20 cellular contexts compared by ENCODE assay signal in genomic region chr1:100213141-100213540, GRCh38. TPM values are rescaled to one million over a fixed set of nuclear protein-coding genes. Genes with fewer than 3 reads are reported as not detected.
DNase-seq lines count a peak whose midpoint lies in the region; ATAC-seq, FAIRE-seq and TF ChIP-seq lines count a peak whose summit lies in the region.
"Had no signal": no experiment of that assay in that cellular context is flagged by ENCODE, and none has a peak within 500 bp of the region (broad histone marks: within the 10 kb centered on the region; RNA-seq: fewer than 3 reads in every experiment).

No MANE protein-coding gene starts in this region.

- TF ChIP-seq POLR2A in HepG2 (IDR thresholded peaks at IDR 0.05; ENCODE audit: insufficient read depth in 1 of 2, low read depth in 2 of 2, low read length in 2 of 2) = no peak
- no peak for TF ChIP-seq POLR2A in gastrocnemius medialis (IDR thresholded peaks at IDR 0.05)

- intact Hi-C loops in Panc1 (cut with micrococcal nuclease; ENCODE audit: unreplicated experiment) (no loop called here), HepG2 (cut with micrococcal nuclease; ENCODE audit: unreplicated experiment) (no loop called here), upper lobe of right lung (cut with DNase I) (no loop called here), gastrocnemius medialis (cut with DNase I; ENCODE audit: low total_unique reads) (no loop called here)

- H3K36me3 ChIP-seq in GM23338 (ENCODE audit: insufficient read depth) (peaks cover 16% of the 10 kb centered on the region; the same call in 1 of the 2 replicates), Panc1 (ENCODE audit: control insufficient read depth, insufficient read depth, low read length) (no peaks in the 10 kb centered on the region; the same call in 1 of the 2 replicates), HepG2 (replicated peaks in 1 of 2; ENCODE audit: control insufficient read depth in 1 of 2, insufficient read depth in 2 of 2, low read length in 2 of 2) (peaks cover 5 to 41% of the 10 kb centered on the region in 2 experiments; a peak in 4 of 5 replicates), upper lobe of right lung (peaks cover 89% of the 10 kb centered on the region), gastrocnemius medialis (peaks cover 2 to 52% of the 10 kb centered on the region in 2 donors)

- TF ChIP-seq EP300 in HepG2 (IDR thresholded peaks at IDR 0.05; ENCODE audit: low read depth in 2 of 2, low read length in 2 of 2) = no peak
- no peak for TF ChIP-seq EP300 in HepG2 (CRISPR knock-in tag; IDR thresholded peaks at IDR 0.05; ENCODE audit: borderline replicate concordance)

- no peak overlapping the region for H3K4me3 Mint-ChIP-seq in GM23338
- no peak overlapping the region for H3K4me3 Mint-ChIP-seq in activated T-helper 17 cell treated with anti-CD3 and anti-CD28 coated beads, Interleukin-2, amount 50 U/mL, for 72 hours
- H3K4me3 Mint-ChIP-seq: CD4-positive, CD25-positive, alpha-beta regulatory T cell; CD8-positive, alpha-beta memory T cell had no signal

- H3K9me2 ChIP-seq in GM23338 (ENCODE audit: insufficient read depth) = no peaks in the 10 kb centered on the region

- FAIRE-seq in HepG2 (lab: Jason Lieb, UNC) = no peak
- FAIRE-seq: GM12878, H1 had no signal

- no peak overlapping the region for H3K4me3 ChIP-seq in GM23338
- no peak overlapping the region for H3K4me3 ChIP-seq in Panc1 (ENCODE audit: low read depth in 2 of 2, low read length in 2 of 2)
- H3K4me3 ChIP-seq in HepG2 (replicated peaks in 1 of 3; ENCODE audit: insufficient read depth in 1 of 3, low read depth in 2 of 3, low read length in 3 of 3) = no peak overlapping the region
- H3K4me3 ChIP-seq in upper lobe of right lung = no peak overlapping the region
- H3K4me3 ChIP-seq in gastrocnemius medialis = no peak overlapping the region
- H3K4me3 ChIP-seq: GM12878, HAP-1 had no signal

- H4K20me1 ChIP-seq in GM23338 (replicated peaks; ENCODE audit: insufficient read depth) (no peaks in the 10 kb centered on the region; the same call in 1 of the 2 replicates), HepG2 (ENCODE audit: insufficient read depth, low read length) (no peaks in the 10 kb centered on the region)

- H3K4me1 ChIP-seq in GM23338 (ENCODE audit: insufficient read depth) (no peaks in the 10 kb centered on the region), Panc1 (ENCODE audit: control insufficient read depth, insufficient read depth, low read length) (no peaks in the 10 kb centered on the region), HepG2 (ENCODE audit: insufficient read depth, low read length) (no peaks in the 10 kb centered on the region), upper lobe of right lung (no peaks in the 10 kb centered on the region), gastrocnemius medialis (peaks cover 3 to 7% of the 10 kb centered on the region in 2 donors)
- H3K4me1 ChIP-seq: BE2C, HAP-1 had no signal

- H3K9ac ChIP-seq in HepG2 (ENCODE audit: insufficient read depth, low read depth, low read length) = no peak overlapping the region

- WGBS in HepG2 (ENCODE audit: low lambda C conversion rate) = 97% methylated on average over 18 of the region's 37 CpGs

- ATAC-seq in GM23338 (peak; percentile 74), Panc1 (no peak), HepG2 (no peak), upper lobe of right lung (peak; percentile 45), gastrocnemius medialis (no peak)
- ATAC-seq in activated T-helper 17 cell treated with anti-CD3 and anti-CD28 coated beads, Interleukin-2, amount 50 U/mL, for 72 hours (replicated peaks) = no peak
- ATAC-seq: GM12878 had no signal

- H3K4me2 ChIP-seq in GM23338 (no peak overlapping the region), HepG2 (ENCODE audit: low read depth, low read length) (no peak overlapping the region)

- no peaks in the 10 kb centered on the region for H3K9me3 ChIP-seq in Panc1 (ENCODE audit: control insufficient read depth, insufficient read depth, low read depth, low read length)
- no peaks in the 10 kb centered on the region for H3K9me3 ChIP-seq in HepG2 (ENCODE audit: low read length)
- no peaks in the 10 kb centered on the region for H3K9me3 ChIP-seq in upper lobe of right lung
- no peaks in the 10 kb centered on the region for H3K9me3 ChIP-seq in gastrocnemius medialis
- H3K9me3 ChIP-seq: BE2C, HAP-1 had no signal

- no peaks in the 10 kb centered on the region for H3K79me2 ChIP-seq in GM23338 (replicated peaks; ENCODE audit: insufficient read depth)
- H3K79me2 ChIP-seq in HepG2 (ENCODE audit: insufficient read depth, low read length) = no peaks in the 10 kb centered on the region

- TF ChIP-seq CTCF in GM23338 (conservative IDR thresholded peaks at IDR 0.05; ENCODE audit: low read depth in 2 of 2) (no peak), Panc1 (IDR thresholded peaks at IDR 0.05) (no peak), HepG2 (CRISPR knock-in tag; IDR thresholded peaks at IDR 0.05) (no peak), upper lobe of right lung (IDR thresholded peaks at IDR 0.05) (no peak), gastrocnemius medialis (IDR thresholded peaks at IDR 0.05 in 4 of 5, conservative IDR thresholded peaks at IDR 0.05 in 1 of 5) (no peak)

- POLR2A ChIA-PET in Panc1 (lab: Charles Lee) (no interaction called here), HepG2 (lab: Yijun Ruan, JAX) (no interaction called here)

- no peaks in the 10 kb centered on the region for H3K27me3 Mint-ChIP-seq in GM23338 (ENCODE audit: insufficient read depth, low read depth, poor library complexity)
- H3K27me3 Mint-ChIP-seq in activated T-helper 17 cell treated with anti-CD3 and anti-CD28 coated beads, Interleukin-2, amount 50 U/mL, for 72 hours = no peaks in the 10 kb centered on the region
- H3K27me3 Mint-ChIP-seq: CD4-positive, CD25-positive, alpha-beta regulatory T cell; CD8-positive, alpha-beta memory T cell had no signal

- DNase-seq in GM23338 (ENCODE audit: low spot score) = peak; percentile 9
- DNase-seq in Panc1 (ENCODE audit: low read depth, low spot score) = no peak
- DNase-seq in HepG2 (ENCODE audit: low spot score) = no peak
- DNase-seq in upper lobe of right lung = no peak
- no peak for DNase-seq in midbrain (lab: John Stamatoyannopoulos, UW)
- no peak for DNase-seq in gastrocnemius medialis
- DNase-seq: BE2C; C1 segment of cervical spinal cord; CD4-positive, CD25-positive, alpha-beta regulatory T cell; CD8-positive, alpha-beta memory T cell; COR-L47; DMS 273 treated with DMSO at 0.1 percent for 48 hours; DMS53; DND-41; EL had no signal

- H3K4me1 Mint-ChIP-seq in GM23338 = no peaks in the 10 kb centered on the region
- no peaks in the 10 kb centered on the region for H3K4me1 Mint-ChIP-seq in activated T-helper 17 cell treated with anti-CD3 and anti-CD28 coated beads, Interleukin-2, amount 50 U/mL, for 72 hours
- H3K4me1 Mint-ChIP-seq: CD8-positive, alpha-beta memory T cell had no signal

- no peaks in the 10 kb centered on the region; the same call in 2 of the 3 replicates for H3K9me3 Mint-ChIP-seq in GM23338
- H3K9me3 Mint-ChIP-seq in activated T-helper 17 cell treated with anti-CD3 and anti-CD28 coated beads, Interleukin-2, amount 50 U/mL, for 72 hours = no peaks in the 10 kb centered on the region
- H3K9me3 Mint-ChIP-seq: CD4-positive, CD25-positive, alpha-beta regulatory T cell; CD8-positive, alpha-beta memory T cell had no signal

- CTCF ChIA-PET in Panc1 (lab: Charles Lee) = no interaction called here
- CTCF ChIA-PET in HepG2 (lab: Yijun Ruan, JAX; ENCODE audit: low intra/inter-chr PET ratio, low total read pairs) = no interaction called here

- peaks cover 56% of the 10 kb centered on the region for H3K36me3 Mint-ChIP-seq in GM23338 (ENCODE audit: low read depth)
- peaks cover 88% of the 10 kb centered on the region for H3K36me3 Mint-ChIP-seq in activated T-helper 17 cell treated with anti-CD3 and anti-CD28 coated beads, Interleukin-2, amount 50 U/mL, for 72 hours (ENCODE audit: low read depth)

- in situ Hi-C loops in Panc1 (cut with HindIII; ENCODE audit: low pct_unique_long_range_greater_than_20kb, low sequenced_read_pairs) = no loop called here
- in situ Hi-C loops in HepG2 (cut with HindIII; ENCODE audit: extremely low pct_ligation_motif_present, low pct_unique_long_range_greater_than_20kb) = no loop called here
- in situ Hi-C loops in gastrocnemius medialis (cut with MboI; ENCODE audit: low sequenced_read_pairs in 4 of 4) = no loop called here

- TF ChIP-seq RAD21 in HepG2 (CRISPR knock-in tag; IDR thresholded peaks at IDR 0.05) = no peak

- no peak overlapping the region for H3K27ac Mint-ChIP-seq in GM23338
- no peak overlapping the region for H3K27ac Mint-ChIP-seq in activated T-helper 17 cell treated with anti-CD3 and anti-CD28 coated beads, Interleukin-2, amount 50 U/mL, for 72 hours
- H3K27ac Mint-ChIP-seq: CD4-positive, CD25-positive, alpha-beta regulatory T cell had no signal

- no peak overlapping the region for H3K27ac ChIP-seq in GM23338 (ENCODE audit: low read depth)
- no peak overlapping the region for H3K27ac ChIP-seq in Panc1 (ENCODE audit: low read length)
- no peak overlapping the region for H3K27ac ChIP-seq in HepG2 (ENCODE audit: extremely low read length, insufficient read depth, low read length)
- no peak overlapping the region for H3K27ac ChIP-seq in upper lobe of right lung
- H3K27ac ChIP-seq in gastrocnemius medialis = no peak overlapping the region

- H3K27me3 ChIP-seq in GM23338 (ENCODE audit: insufficient read depth) = no peaks in the 10 kb centered on the region
- no peaks in the 10 kb centered on the region for H3K27me3 ChIP-seq in Panc1 (ENCODE audit: control insufficient read depth, insufficient read depth, low read length)
- no peaks in the 10 kb centered on the region for H3K27me3 ChIP-seq in HepG2 (ENCODE audit: control insufficient read depth in 1 of 2, insufficient read depth in 2 of 2, low read length in 2 of 2)
- H3K27me3 ChIP-seq in upper lobe of right lung = no peaks in the 10 kb centered on the region
- H3K27me3 ChIP-seq in gastrocnemius medialis = no peaks in the 10 kb centered on the region
- H3K27me3 ChIP-seq: BE2C had no signal

- TSS peak; percentile 54 for BruUV-seq in Panc1 (replicated peaks; lab: Mats Ljungman, UMichigan)
- BruUV-seq in HepG2 (replicated peaks; lab: Mats Ljungman, UMichigan) = no TSS peak

- H3F3A ChIP-seq in GM23338 (replicated peaks; ENCODE audit: low read depth) = no peaks in the 10 kb centered on the region

- H2AFZ ChIP-seq in GM23338 (no peak overlapping the region), HepG2 (ENCODE audit: low read length) (no peak overlapping the region)

RNA-seq across cellular contexts. Expression of gene LRRC39, which starts 35.1 kb away (rescaled TPM):
- 0.87 TPM in 1 of 2 replicates, not detected in the other for total RNA-seq in GM23338 (2014; rRNA removed; shearing (Covaris generic))
- polyA plus RNA-seq in GM23338 (2016; fragmentation: Nextera tagmentation; extraction: Ambion mirVana) = 0.35 and 0.48 TPM in 2 replicates
- 0.26 TPM for total RNA-seq in Panc1 (2021; ENCODE audit: unreplicated experiment)
- polyA plus RNA-seq in Panc1 (2012; ENCODE audit: insufficient read length) = 0.17 TPM
- total RNA-seq in HepG2 (2016; rRNA removed; fragmentation: Illumina TruSeq; extraction: Trizol) = 0.07 TPM in 1 of 2 replicates, not detected in the other
- total RNA-seq in HepG2 (2016; cell fraction: cytosol; rRNA removed; fragmentation: Illumina TruSeq; extraction: Trizol; ENCODE audit: low read depth) = 0.26 and 0.30 TPM in 2 replicates
- 0.19 TPM in 1 of 2 replicates, not detected in the other for total RNA-seq in HepG2 (2016; cell fraction: insoluble cytoplasmic fraction; rRNA removed; fragmentation: Illumina TruSeq; extraction: Trizol)
- 0.22 TPM in 1 of 2 replicates, not detected in the other for total RNA-seq in HepG2 (2016; cell fraction: membrane; rRNA removed; fragmentation: Illumina TruSeq; extraction: Trizol)
- total RNA-seq in HepG2 (2016; cell fraction: nucleus; rRNA removed; fragmentation: Illumina TruSeq; extraction: Trizol) = 0.19 TPM in 1 of 2 replicates, not detected in the other
- 0.32 and 0.46 TPM in 2 replicates for polyA plus RNA-seq in HepG2 (2011; rRNA removed)
- 0.04 and 0.08 TPM in 2 replicates for polyA plus RNA-seq in HepG2 (2011; cell fraction: cytosol; rRNA removed)
- polyA plus RNA-seq in HepG2 (2011; cell fraction: nucleus; rRNA removed) = 0.82 and 1.2 TPM in 2 replicates
- polyA plus RNA-seq in HepG2 (2012) = 0.24 and 0.29 TPM in 2 replicates
- not detected in 2 replicates for polyA plus RNA-seq in HepG2 (2016; cell fraction: cytosol; fragmentation: Illumina TruSeq; extraction: Trizol; ENCODE audit: low read depth)
- not detected in 2 replicates for polyA plus RNA-seq in HepG2 (2016; cell fraction: insoluble cytoplasmic fraction; fragmentation: Illumina TruSeq; extraction: Trizol; ENCODE audit: low read depth)
- not detected in 2 replicates for polyA plus RNA-seq in HepG2 (2016; cell fraction: membrane; fragmentation: Illumina TruSeq; extraction: Trizol; ENCODE audit: low read depth)
- polyA plus RNA-seq in HepG2 (2016; cell fraction: nucleus; fragmentation: Illumina TruSeq; extraction: Trizol; ENCODE audit: insufficient read depth, low read depth) = 0.79 and 1.3 TPM in 2 replicates
- not detected in 2 replicates for polyA minus RNA-seq in HepG2 (2011; rRNA and poly(A)+ RNA removed; ENCODE audit: low replicate concordance)
- polyA minus RNA-seq in HepG2 (2011; cell fraction: cytosol; rRNA and poly(A)+ RNA removed) = not detected in 2 replicates
- 0.64 and 0.99 TPM in 2 replicates for polyA minus RNA-seq in HepG2 (2011; cell fraction: nucleus; rRNA and poly(A)+ RNA removed)
- total RNA-seq in upper lobe of right lung = 0.58 TPM
- 1 to 10 TPM in 1 of 2 donors, under 1 TPM in 1; 0.82 to 1.0 TPM for total RNA-seq in activated T-helper 17 cell treated with anti-CD3 and anti-CD28 coated beads, Interleukin-2, amount 50 U/mL, for 72 hours
- 10 to 100 TPM; 23.4 to 73.2 (median 42.1) TPM for total RNA-seq in gastrocnemius medialis
- total RNA-seq: A172 had no signal
- polyA plus RNA-seq: CD4-positive, CD25-positive, alpha-beta regulatory T cell; CD8-positive, alpha-beta memory T cell had no signal

RNA-seq across cellular contexts. Expression of gene DBT, which starts 36.5 kb away (rescaled TPM):
- total RNA-seq in GM23338 (2014; rRNA removed; shearing (Covaris generic)) = 13.6 and 14.7 TPM in 2 replicates
- 6.8 and 8.1 TPM in 2 replicates for polyA plus RNA-seq in GM23338 (2016; fragmentation: Nextera tagmentation; extraction: Ambion mirVana)
- 5.2 TPM for total RNA-seq in Panc1 (2021; ENCODE audit: unreplicated experiment)
- 1.2 TPM for polyA plus RNA-seq in Panc1 (2012; ENCODE audit: insufficient read length)
- 10.2 and 15.8 TPM in 2 replicates for total RNA-seq in HepG2 (2016; rRNA removed; fragmentation: Illumina TruSeq; extraction: Trizol)
- total RNA-seq in HepG2 (2016; cell fraction: cytosol; rRNA removed; fragmentation: Illumina TruSeq; extraction: Trizol; ENCODE audit: low read depth) = 1.3 and 1.4 TPM in 2 replicates
- total RNA-seq in HepG2 (2016; cell fraction: insoluble cytoplasmic fraction; rRNA removed; fragmentation: Illumina TruSeq; extraction: Trizol) = 9.3 and 15.0 TPM in 2 replicates
- 1.9 and 3.0 TPM in 2 replicates for total RNA-seq in HepG2 (2016; cell fraction: membrane; rRNA removed; fragmentation: Illumina TruSeq; extraction: Trizol)
- total RNA-seq in HepG2 (2016; cell fraction: nucleus; rRNA removed; fragmentation: Illumina TruSeq; extraction: Trizol) = 10.4 and 13.2 TPM in 2 replicates
- 3.3 and 4.2 TPM in 2 replicates for polyA plus RNA-seq in HepG2 (2011; rRNA removed)
- polyA plus RNA-seq in HepG2 (2011; cell fraction: cytosol; rRNA removed) = 1.3 and 2.1 TPM in 2 replicates
- 1.00 and 1.3 TPM in 2 replicates for polyA plus RNA-seq in HepG2 (2011; cell fraction: nucleus; rRNA removed)
- polyA plus RNA-seq in HepG2 (2012) = 5.7 and 8.7 TPM in 2 replicates
- polyA plus RNA-seq in HepG2 (2016; cell fraction: cytosol; fragmentation: Illumina TruSeq; extraction: Trizol; ENCODE audit: low read depth) = 0.31 and 0.46 TPM in 2 replicates
- 6.5 and 7.6 TPM in 2 replicates for polyA plus RNA-seq in HepG2 (2016; cell fraction: insoluble cytoplasmic fraction; fragmentation: Illumina TruSeq; extraction: Trizol; ENCODE audit: low read depth)
- polyA plus RNA-seq in HepG2 (2016; cell fraction: membrane; fragmentation: Illumina TruSeq; extraction: Trizol; ENCODE audit: low read depth) = 1.00 and 1.1 TPM in 2 replicates
- 5.0 TPM in 2 replicates for polyA plus RNA-seq in HepG2 (2016; cell fraction: nucleus; fragmentation: Illumina TruSeq; extraction: Trizol; ENCODE audit: insufficient read depth, low read depth)
- polyA minus RNA-seq in HepG2 (2011; rRNA and poly(A)+ RNA removed; ENCODE audit: low replicate concordance) = 4.5 and 5.8 TPM in 2 replicates
- polyA minus RNA-seq in HepG2 (2011; cell fraction: cytosol; rRNA and poly(A)+ RNA removed) = 2.6 and 2.7 TPM in 2 replicates
- 16.3 and 16.9 TPM in 2 replicates for polyA minus RNA-seq in HepG2 (2011; cell fraction: nucleus; rRNA and poly(A)+ RNA removed)
- total RNA-seq in upper lobe of right lung = 15.7 TPM
- total RNA-seq in activated T-helper 17 cell treated with anti-CD3 and anti-CD28 coated beads, Interleukin-2, amount 50 U/mL, for 72 hours = 10 to 100 TPM; 12.3 to 12.6 TPM
- total RNA-seq in gastrocnemius medialis = 10 to 100 TPM in 1 of 4 donors, 1 to 10 TPM in 3; 7.6 to 11.3 (median 9.6) TPM

RNA-seq across cellular contexts. Expression of gene RTCA, which starts 52.9 kb away (rescaled TPM):
- total RNA-seq in GM23338 (2014; rRNA removed; shearing (Covaris generic)) = 27.5 and 36.6 TPM in 2 replicates
- polyA plus RNA-seq in GM23338 (2016; fragmentation: Nextera tagmentation; extraction: Ambion mirVana) (34.9 and 36.6 TPM in 2 replicates), HepG2 (2011; rRNA removed) (19.3 and 22.7 TPM in 2 replicates)
- total RNA-seq in Panc1 (2021; ENCODE audit: unreplicated experiment) (33.1 TPM), HepG2 (2016; rRNA removed; fragmentation: Illumina TruSeq; extraction: Trizol) (31.0 and 37.7 TPM in 2 replicates), upper lobe of right lung (27.7 TPM), gastrocnemius medialis (10 to 100 TPM; 22.3 to 32.8 (median 24.8) TPM)
- 19.5 TPM for polyA plus RNA-seq in Panc1 (2012; ENCODE audit: insufficient read length)
- total RNA-seq in HepG2 (2016; cell fraction: cytosol; rRNA removed; fragmentation: Illumina TruSeq; extraction: Trizol; ENCODE audit: low read depth) = 7.0 and 7.1 TPM in 2 replicates
- total RNA-seq in HepG2 (2016; cell fraction: insoluble cytoplasmic fraction; rRNA removed; fragmentation: Illumina TruSeq; extraction: Trizol) = 31.0 and 39.6 TPM in 2 replicates
- 21.0 and 21.2 TPM in 2 replicates for total RNA-seq in HepG2 (2016; cell fraction: membrane; rRNA removed; fragmentation: Illumina TruSeq; extraction: Trizol)
- 25.1 and 25.3 TPM in 2 replicates for total RNA-seq in HepG2 (2016; cell fraction: nucleus; rRNA removed; fragmentation: Illumina TruSeq; extraction: Trizol)
- 10.1 and 13.4 TPM in 2 replicates for polyA plus RNA-seq in HepG2 (2011; cell fraction: cytosol; rRNA removed)
- 7.0 and 9.6 TPM in 2 replicates for polyA plus RNA-seq in HepG2 (2011; cell fraction: nucleus; rRNA removed)
- 21.3 and 28.6 TPM in 2 replicates for polyA plus RNA-seq in HepG2 (2012)
- polyA plus RNA-seq in HepG2 (2016; cell fraction: cytosol; fragmentation: Illumina TruSeq; extraction: Trizol; ENCODE audit: low read depth) = 11.0 and 11.6 TPM in 2 replicates
- polyA plus RNA-seq in HepG2 (2016; cell fraction: insoluble cytoplasmic fraction; fragmentation: Illumina TruSeq; extraction: Trizol; ENCODE audit: low read depth) = 50.8 and 50.9 TPM in 2 replicates
- 21.7 and 22.9 TPM in 2 replicates for polyA plus RNA-seq in HepG2 (2016; cell fraction: membrane; fragmentation: Illumina TruSeq; extraction: Trizol; ENCODE audit: low read depth)
- 30.3 and 32.0 TPM in 2 replicates for polyA plus RNA-seq in HepG2 (2016; cell fraction: nucleus; fragmentation: Illumina TruSeq; extraction: Trizol; ENCODE audit: insufficient read depth, low read depth)
- polyA minus RNA-seq in HepG2 (2011; rRNA and poly(A)+ RNA removed; ENCODE audit: low replicate concordance) = 8.7 and 11.8 TPM in 2 replicates
- polyA minus RNA-seq in HepG2 (2011; cell fraction: cytosol; rRNA and poly(A)+ RNA removed) = 11.2 and 11.9 TPM in 2 replicates
- 31.8 TPM in 2 replicates for polyA minus RNA-seq in HepG2 (2011; cell fraction: nucleus; rRNA and poly(A)+ RNA removed)
- total RNA-seq in activated T-helper 17 cell treated with anti-CD3 and anti-CD28 coated beads, Interleukin-2, amount 50 U/mL, for 72 hours = 10 to 100 TPM; 48.3 to 57.7 TPM

Comparison
In these comparisons a context has a peak if more than half of its experiments do, and no peak if none do; other contexts are left out.
1. ATAC-seq: peak in GM23338 (single experiment) and upper lobe of right lung (single experiment); none in Panc1 (single experiment), HepG2 (single experiment), activated T-helper 17 cell treated with anti-CD3 and anti-CD28 coated beads, Interleukin-2, amount 50 U/mL, for 72 hours (single experiment) and gastrocnemius medialis (0 of 2).
2. RNA of gene LRRC39, which starts 35.1 kb away (total RNA-seq): 23.4 to 73.2 TPM in gastrocnemius medialis; 0.82 to 1.0 TPM in activated T-helper 17 cell treated with anti-CD3 and anti-CD28 coated beads, Interleukin-2, amount 50 U/mL, for 72 hours, 0.87 TPM in GM23338, 0.58 TPM in upper lobe of right lung (single experiment), 0.26 TPM in Panc1 (single experiment) and 0.07 to 0.30 TPM in HepG2; every median in the first group is over 10 times any median in the second.